In the genomic region with DNA sequence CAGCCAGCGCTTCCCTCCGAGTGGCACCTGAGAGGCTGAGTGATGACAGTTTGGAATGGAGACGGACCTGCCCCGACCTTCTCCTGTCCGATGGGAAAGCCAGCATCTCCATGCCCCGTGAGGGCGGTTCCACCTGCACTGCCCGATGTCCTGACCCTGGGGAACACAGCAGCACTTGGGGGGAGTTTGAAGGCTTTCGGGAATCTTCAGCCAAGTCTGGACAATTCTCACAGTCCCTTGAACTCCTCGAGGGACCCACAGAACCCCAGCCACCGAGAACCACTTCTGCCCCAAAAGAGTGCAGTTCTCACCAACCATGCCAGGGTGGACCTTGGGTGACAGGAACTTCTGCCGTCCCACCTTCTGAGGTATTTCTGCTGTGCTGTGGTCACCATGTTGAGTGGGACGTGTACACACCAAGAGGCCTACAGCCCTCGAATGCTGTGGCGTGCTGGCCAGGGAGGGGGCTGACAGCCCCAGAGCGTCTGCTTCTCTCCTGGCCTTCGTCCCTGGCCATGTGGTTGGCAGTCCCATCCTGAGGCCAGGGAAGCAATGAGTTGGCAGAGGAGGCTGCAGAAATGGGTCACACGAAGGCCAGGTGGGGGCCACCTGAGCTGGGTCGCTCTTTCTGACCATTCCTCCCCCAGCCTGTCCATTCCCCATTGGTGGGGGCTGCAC, we compare ENCODE assay signal across 1 cellular context.
TF ChIP-seq lines count a peak whose summit lies in the region.

No MANE protein-coding gene starts in this region.

TF ChIP-seq in GM12878, 131 proteins besides CTCF, POLR2A, EP300 and RAD21:
- no peak for TF ChIP-seq NFXL1 (IDR thresholded peaks at IDR 0.05; ENCODE audit: borderline replicate concordance)
